In the genomic region with DNA sequence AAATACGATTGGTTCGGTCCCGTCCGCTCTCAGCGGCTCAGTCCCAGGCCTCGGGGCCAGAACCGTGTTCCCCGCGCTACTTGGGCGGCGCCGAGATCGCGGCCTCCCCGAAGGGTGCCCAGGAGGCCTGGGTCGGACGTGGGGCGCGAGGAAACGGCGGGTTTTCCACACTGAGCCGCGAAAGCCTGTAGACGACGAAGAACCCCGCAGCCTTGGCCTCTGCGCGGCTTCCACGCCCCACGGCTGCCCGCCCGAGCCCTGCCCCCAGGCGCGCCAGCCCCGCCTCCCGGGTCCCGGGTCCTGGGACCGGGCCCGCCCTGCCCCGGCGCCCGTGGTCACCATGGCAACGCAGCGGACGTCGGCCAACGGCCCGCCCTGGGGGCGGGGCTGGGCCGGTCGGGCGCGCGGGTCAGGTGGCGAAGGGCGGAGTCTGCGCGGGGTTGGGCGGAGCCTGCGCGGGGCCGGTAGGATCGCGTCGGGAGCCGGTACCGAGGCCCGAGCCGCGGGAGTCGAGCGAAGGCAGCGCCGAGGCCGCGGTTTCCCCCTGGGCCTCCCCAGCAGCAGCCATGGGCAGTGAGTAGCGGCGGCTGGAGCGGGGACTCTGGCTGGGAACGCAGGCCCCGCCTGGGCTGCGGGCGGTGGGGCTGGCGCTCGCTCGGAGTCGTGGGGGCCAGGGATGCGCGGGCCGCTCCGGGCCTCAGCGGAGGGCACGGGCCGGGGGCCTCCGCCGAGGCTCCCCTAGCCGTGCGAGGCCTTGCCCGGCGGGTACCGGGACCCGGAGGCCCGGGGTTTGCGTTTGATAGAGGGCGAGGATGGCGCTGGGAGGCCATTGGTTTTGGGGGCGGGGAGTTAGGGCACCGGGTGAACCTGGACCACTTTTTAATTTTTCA, we compare ENCODE assay signal across 1 cellular context.
A peak's percentile ranks its signal among the peaks of the same experiment; 100 is the strongest.
TF ChIP-seq lines count a peak whose summit lies in the region.

A gene (plus strand): TSS at position 456 of the 890 bp plus-strand sequence. CDS start 111 bp downstream, at position 567.

TF ChIP-seq in HepG2, 621 proteins besides CTCF, POLR2A, EP300 and RAD21 (continued from another document and continues in another):
- TF ChIP-seq, protein P1, sequence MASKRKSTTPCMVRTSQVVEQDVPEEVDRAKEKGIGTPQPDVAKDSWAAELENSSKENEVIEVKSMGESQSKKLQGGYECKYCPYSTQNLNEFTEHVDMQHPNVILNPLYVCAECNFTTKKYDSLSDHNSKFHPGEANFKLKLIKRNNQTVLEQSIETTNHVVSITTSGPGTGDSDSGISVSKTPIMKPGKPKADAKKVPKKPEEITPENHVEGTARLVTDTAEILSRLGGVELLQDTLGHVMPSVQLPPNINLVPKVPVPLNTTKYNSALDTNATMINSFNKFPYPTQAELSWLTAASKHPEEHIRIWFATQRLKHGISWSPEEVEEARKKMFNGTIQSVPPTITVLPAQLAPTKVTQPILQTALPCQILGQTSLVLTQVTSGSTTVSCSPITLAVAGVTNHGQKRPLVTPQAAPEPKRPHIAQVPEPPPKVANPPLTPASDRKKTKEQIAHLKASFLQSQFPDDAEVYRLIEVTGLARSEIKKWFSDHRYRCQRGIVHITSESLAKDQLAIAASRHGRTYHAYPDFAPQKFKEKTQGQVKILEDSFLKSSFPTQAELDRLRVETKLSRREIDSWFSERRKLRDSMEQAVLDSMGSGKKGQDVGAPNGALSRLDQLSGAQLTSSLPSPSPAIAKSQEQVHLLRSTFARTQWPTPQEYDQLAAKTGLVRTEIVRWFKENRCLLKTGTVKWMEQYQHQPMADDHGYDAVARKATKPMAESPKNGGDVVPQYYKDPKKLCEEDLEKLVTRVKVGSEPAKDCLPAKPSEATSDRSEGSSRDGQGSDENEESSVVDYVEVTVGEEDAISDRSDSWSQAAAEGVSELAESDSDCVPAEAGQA (IDR thresholded peaks at IDR 0.05; ENCODE audit: low read depth) = no peak
- TF ChIP-seq, protein P1 (CRISPR knock-in tag; IDR thresholded peaks at IDR 0.05; ENCODE audit: borderline replicate concordance) = no peak
- TF ChIP-seq RELA (CRISPR knock-in tag; IDR thresholded peaks at IDR 0.05) (0 out of 2 replicates have a peak, but pooled peaks have one; percentile 12), ETV6 (CRISPR knock-in tag; conservative IDR thresholded peaks at IDR 0.05) (no peak), SSRP1 (CRISPR knock-in tag; IDR thresholded peaks at IDR 0.05) (no peak), ZNF766 (CRISPR knock-in tag; IDR thresholded peaks at IDR 0.05; ENCODE audit: borderline replicate concordance) (no peak), SNRNP70 (IDR thresholded peaks at IDR 0.05; ENCODE audit: low read depth, low read length) (no peak), NFE2 (CRISPR knock-in tag; IDR thresholded peaks at IDR 0.05) (no peak), NONO (IDR thresholded peaks at IDR 0.05) (no peak), NONO (CRISPR knock-in tag; conservative IDR thresholded peaks at IDR 0.05) (no peak; the same call in 1 of the 2 replicates), RNF2 (conservative IDR thresholded peaks at IDR 0.05; ENCODE audit: low read depth) (no peak), PRPF4 (IDR thresholded peaks at IDR 0.05; ENCODE audit: low read depth, low read length, poor library complexity, severe bottlenecking) (no peak), ZNF891 (CRISPR knock-in tag; IDR thresholded peaks at IDR 0.05) (peak; percentile 54; the same call in 1 of the 2 replicates), ZSCAN20 (CRISPR knock-in tag; IDR thresholded peaks at IDR 0.05; ENCODE audit: borderline replicate concordance) (0 out of 2 replicates have a peak, but pooled peaks have one; percentile 34), ZNF552 (CRISPR knock-in tag; IDR thresholded peaks at IDR 0.05; ENCODE audit: borderline replicate concordance) (no peak), ZNF446 (CRISPR knock-in tag; IDR thresholded peaks at IDR 0.05) (no peak), ZNF501 (CRISPR knock-in tag; IDR thresholded peaks at IDR 0.05) (no peak), ESRRA (CRISPR knock-in tag; IDR thresholded peaks at IDR 0.05; ENCODE audit: low read depth) (peak; percentile 37; the same call in 1 of the 2 replicates), ZBTB8A (CRISPR knock-in tag; IDR thresholded peaks at IDR 0.05; ENCODE audit: borderline replicate concordance, low read depth) (no peak), ZNF292 (CRISPR knock-in tag; IDR thresholded peaks at IDR 0.05; ENCODE audit: borderline replicate concordance, low read depth) (no peak), ZNF136 (CRISPR knock-in tag; IDR thresholded peaks at IDR 0.05; ENCODE audit: low read depth) (no peak), ZNF557 (CRISPR knock-in tag; IDR thresholded peaks at IDR 0.05) (no peak), POLR2G (IDR thresholded peaks at IDR 0.05; ENCODE audit: low read depth, low read length) (peak; percentile 84), NRL (CRISPR knock-in tag; IDR thresholded peaks at IDR 0.05; ENCODE audit: borderline replicate concordance) (peak; percentile 56; the same call in 1 of the 2 replicates)
- TF ChIP-seq, protein P2, sequence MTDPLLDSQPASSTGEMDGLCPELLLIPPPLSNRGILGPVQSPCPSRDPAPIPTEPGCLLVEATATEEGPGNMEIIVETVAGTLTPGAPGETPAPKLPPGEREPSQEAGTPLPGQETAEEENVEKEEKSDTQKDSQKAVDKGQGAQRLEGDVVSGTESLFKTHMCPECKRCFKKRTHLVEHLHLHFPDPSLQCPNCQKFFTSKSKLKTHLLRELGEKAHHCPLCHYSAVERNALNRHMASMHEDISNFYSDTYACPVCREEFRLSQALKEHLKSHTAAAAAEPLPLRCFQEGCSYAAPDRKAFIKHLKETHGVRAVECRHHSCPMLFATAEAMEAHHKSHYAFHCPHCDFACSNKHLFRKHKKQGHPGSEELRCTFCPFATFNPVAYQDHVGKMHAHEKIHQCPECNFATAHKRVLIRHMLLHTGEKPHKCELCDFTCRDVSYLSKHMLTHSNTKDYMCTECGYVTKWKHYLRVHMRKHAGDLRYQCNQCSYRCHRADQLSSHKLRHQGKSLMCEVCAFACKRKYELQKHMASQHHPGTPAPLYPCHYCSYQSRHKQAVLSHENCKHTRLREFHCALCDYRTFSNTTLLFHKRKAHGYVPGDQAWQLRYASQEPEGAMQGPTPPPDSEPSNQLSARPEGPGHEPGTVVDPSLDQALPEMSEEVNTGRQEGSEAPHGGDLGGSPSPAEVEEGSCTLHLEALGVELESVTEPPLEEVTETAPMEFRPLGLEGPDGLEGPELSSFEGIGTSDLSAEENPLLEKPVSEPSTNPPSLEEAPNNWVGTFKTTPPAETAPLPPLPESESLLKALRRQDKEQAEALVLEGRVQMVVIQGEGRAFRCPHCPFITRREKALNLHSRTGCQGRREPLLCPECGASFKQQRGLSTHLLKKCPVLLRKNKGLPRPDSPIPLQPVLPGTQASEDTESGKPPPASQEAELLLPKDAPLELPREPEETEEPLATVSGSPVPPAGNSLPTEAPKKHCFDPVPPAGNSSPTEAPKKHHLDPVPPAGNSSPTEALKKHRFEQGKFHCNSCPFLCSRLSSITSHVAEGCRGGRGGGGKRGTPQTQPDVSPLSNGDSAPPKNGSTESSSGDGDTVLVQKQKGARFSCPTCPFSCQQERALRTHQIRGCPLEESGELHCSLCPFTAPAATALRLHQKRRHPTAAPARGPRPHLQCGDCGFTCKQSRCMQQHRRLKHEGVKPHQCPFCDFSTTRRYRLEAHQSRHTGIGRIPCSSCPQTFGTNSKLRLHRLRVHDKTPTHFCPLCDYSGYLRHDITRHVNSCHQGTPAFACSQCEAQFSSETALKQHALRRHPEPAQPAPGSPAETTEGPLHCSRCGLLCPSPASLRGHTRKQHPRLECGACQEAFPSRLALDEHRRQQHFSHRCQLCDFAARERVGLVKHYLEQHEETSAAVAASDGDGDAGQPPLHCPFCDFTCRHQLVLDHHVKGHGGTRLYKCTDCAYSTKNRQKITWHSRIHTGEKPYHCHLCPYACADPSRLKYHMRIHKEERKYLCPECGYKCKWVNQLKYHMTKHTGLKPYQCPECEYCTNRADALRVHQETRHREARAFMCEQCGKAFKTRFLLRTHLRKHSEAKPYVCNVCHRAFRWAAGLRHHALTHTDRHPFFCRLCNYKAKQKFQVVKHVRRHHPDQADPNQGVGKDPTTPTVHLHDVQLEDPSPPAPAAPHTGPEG (CRISPR knock-in tag; IDR thresholded peaks at IDR 0.05) = peak; percentile 70
- TF ChIP-seq, protein P3, sequence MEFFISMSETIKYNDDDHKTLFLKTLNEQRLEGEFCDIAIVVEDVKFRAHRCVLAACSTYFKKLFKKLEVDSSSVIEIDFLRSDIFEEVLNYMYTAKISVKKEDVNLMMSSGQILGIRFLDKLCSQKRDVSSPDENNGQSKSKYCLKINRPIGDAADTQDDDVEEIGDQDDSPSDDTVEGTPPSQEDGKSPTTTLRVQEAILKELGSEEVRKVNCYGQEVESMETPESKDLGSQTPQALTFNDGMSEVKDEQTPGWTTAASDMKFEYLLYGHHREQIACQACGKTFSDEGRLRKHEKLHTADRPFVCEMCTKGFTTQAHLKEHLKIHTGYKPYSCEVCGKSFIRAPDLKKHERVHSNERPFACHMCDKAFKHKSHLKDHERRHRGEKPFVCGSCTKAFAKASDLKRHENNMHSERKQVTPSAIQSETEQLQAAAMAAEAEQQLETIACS (CRISPR knock-in tag; IDR thresholded peaks at IDR 0.05) = peak; percentile 15; the same call in 1 of the 2 replicates
- TF ChIP-seq, protein P4, sequence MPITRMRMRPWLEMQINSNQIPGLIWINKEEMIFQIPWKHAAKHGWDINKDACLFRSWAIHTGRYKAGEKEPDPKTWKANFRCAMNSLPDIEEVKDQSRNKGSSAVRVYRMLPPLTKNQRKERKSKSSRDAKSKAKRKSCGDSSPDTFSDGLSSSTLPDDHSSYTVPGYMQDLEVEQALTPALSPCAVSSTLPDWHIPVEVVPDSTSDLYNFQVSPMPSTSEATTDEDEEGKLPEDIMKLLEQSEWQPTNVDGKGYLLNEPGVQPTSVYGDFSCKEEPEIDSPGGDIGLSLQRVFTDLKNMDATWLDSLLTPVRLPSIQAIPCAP (CRISPR knock-in tag; IDR thresholded peaks at IDR 0.05; ENCODE audit: low read depth) = no peak
- TF ChIP-seq, protein P5, sequence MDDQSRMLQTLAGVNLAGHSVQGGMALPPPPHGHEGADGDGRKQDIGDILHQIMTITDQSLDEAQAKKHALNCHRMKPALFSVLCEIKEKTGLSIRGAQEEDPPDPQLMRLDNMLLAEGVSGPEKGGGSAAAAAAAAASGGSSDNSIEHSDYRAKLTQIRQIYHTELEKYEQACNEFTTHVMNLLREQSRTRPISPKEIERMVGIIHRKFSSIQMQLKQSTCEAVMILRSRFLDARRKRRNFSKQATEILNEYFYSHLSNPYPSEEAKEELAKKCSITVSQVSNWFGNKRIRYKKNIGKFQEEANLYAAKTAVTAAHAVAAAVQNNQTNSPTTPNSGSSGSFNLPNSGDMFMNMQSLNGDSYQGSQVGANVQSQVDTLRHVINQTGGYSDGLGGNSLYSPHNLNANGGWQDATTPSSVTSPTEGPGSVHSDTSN (CRISPR knock-in tag; IDR thresholded peaks at IDR 0.05; ENCODE audit: borderline replicate concordance) = no peak
- TF ChIP-seq, protein P6, sequence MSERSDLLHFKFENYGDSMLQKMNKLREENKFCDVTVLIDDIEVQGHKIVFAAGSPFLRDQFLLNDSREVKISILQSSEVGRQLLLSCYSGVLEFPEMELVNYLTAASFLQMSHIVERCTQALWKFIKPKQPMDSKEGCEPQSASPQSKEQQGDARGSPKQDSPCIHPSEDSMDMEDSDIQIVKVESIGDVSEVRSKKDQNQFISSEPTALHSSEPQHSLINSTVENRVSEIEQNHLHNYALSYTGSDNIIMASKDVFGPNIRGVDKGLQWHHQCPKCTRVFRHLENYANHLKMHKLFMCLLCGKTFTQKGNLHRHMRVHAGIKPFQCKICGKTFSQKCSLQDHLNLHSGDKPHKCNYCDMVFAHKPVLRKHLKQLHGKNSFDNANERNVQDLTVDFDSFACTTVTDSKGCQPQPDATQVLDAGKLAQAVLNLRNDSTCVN (CRISPR knock-in tag; IDR thresholded peaks at IDR 0.05; ENCODE audit: borderline replicate concordance) = no peak
- TF ChIP-seq, protein P7, sequence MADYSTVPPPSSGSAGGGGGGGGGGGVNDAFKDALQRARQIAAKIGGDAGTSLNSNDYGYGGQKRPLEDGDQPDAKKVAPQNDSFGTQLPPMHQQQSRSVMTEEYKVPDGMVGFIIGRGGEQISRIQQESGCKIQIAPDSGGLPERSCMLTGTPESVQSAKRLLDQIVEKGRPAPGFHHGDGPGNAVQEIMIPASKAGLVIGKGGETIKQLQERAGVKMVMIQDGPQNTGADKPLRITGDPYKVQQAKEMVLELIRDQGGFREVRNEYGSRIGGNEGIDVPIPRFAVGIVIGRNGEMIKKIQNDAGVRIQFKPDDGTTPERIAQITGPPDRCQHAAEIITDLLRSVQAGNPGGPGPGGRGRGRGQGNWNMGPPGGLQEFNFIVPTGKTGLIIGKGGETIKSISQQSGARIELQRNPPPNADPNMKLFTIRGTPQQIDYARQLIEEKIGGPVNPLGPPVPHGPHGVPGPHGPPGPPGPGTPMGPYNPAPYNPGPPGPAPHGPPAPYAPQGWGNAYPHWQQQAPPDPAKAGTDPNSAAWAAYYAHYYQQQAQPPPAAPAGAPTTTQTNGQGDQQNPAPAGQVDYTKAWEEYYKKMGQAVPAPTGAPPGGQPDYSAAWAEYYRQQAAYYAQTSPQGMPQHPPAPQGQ (CRISPR knock-in tag; IDR thresholded peaks at IDR 0.05; ENCODE audit: borderline replicate concordance) = no peak
- TF ChIP-seq, protein P8, sequence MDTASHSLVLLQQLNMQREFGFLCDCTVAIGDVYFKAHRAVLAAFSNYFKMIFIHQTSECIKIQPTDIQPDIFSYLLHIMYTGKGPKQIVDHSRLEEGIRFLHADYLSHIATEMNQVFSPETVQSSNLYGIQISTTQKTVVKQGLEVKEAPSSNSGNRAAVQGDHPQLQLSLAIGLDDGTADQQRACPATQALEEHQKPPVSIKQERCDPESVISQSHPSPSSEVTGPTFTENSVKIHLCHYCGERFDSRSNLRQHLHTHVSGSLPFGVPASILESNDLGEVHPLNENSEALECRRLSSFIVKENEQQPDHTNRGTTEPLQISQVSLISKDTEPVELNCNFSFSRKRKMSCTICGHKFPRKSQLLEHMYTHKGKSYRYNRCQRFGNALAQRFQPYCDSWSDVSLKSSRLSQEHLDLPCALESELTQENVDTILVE (CRISPR knock-in tag; IDR thresholded peaks at IDR 0.05) = no peak
- TF ChIP-seq, protein P9, sequence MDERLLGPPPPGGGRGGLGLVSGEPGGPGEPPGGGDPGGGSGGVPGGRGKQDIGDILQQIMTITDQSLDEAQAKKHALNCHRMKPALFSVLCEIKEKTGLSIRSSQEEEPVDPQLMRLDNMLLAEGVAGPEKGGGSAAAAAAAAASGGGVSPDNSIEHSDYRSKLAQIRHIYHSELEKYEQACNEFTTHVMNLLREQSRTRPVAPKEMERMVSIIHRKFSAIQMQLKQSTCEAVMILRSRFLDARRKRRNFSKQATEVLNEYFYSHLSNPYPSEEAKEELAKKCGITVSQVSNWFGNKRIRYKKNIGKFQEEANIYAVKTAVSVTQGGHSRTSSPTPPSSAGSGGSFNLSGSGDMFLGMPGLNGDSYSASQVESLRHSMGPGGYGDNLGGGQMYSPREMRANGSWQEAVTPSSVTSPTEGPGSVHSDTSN (CRISPR knock-in tag; IDR thresholded peaks at IDR 0.05) = no peak
